19 cellular contexts compared by ENCODE assay signal in the genomic region with DNA sequence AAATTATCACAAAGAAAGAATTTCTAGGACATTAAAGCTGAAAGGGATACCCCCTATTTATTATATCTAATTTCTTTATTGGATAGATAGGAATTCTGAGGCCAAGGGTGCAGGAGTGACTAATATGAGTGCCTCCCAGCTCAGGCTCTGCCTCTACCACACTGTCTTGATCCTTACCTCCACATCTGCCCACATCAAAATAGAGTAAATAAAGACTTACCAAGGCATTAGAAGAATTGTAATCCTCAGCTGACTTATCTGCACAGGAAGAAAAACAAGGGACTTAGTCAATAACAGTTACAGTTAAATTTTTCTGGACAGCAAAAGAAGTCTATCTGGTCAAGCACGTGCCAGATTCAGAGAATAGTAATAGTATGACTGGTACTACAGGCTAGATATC.
DNase-seq lines count a peak whose midpoint lies in the region; ATAC-seq and TF ChIP-seq lines count a peak whose summit lies in the region.
"Had no signal": no experiment of that assay in that cellular context is flagged by ENCODE, and none has a peak within 500 bp of the region (broad histone marks: within the 10 kb centered on the region; RNA-seq: fewer than 3 reads in every experiment).

No MANE protein-coding gene starts in this region.

- POLR2A ChIA-PET in PC-3 (lab: Charles Lee; ENCODE audit: unreplicated experiment), result no interaction called here

- no peaks in the 10 kb centered on the region for H3K27me3 ChIP-seq in PC-3 (ENCODE audit: low read length)
- H3K27me3 ChIP-seq in colonic mucosa, result no peaks in the 10 kb centered on the region
- H3K27me3 ChIP-seq: esophagus squamous epithelium, heart right ventricle, suprapubic skin had no signal

- TF ChIP-seq CTCF in PC-3 (conservative IDR thresholded peaks at IDR 0.05; ENCODE audit: low read depth, low read length), result no peak
- TF ChIP-seq CTCF in colonic mucosa (IDR thresholded peaks at IDR 0.05), result no peak

- no peaks in the 10 kb centered on the region for H3K9me2 ChIP-seq in PC-3 (replicated peaks; ENCODE audit: low read length)

- H3K4me2 ChIP-seq in PC-3 (ENCODE audit: low read length), result peak overlapping the region; percentile 59
- H3K4me2 ChIP-seq: KMS-11 had no signal

- peak; percentile 50 for ATAC-seq in PC-3
- ATAC-seq: heart right ventricle had no signal

- no peaks in the 10 kb centered on the region for H3K79me2 ChIP-seq in PC-3 (ENCODE audit: low read length)

- intact Hi-C loops in PC-3 (cut with micrococcal nuclease), result loop anchor here (2.0 to 5.0 kb wide), 5 partner anchors 33 to 177 kb away; no protein-coding TSS in a partner anchor
- intact Hi-C loops in colonic mucosa (cut with DNase I), result no loop called here

- H3K4me1 ChIP-seq in PC-3 (ENCODE audit: insufficient read depth, low read length) (peaks cover 37% of the 10 kb centered on the region), colonic mucosa (no peaks in the 10 kb centered on the region)
- H3K4me1 ChIP-seq: suprapubic skin had no signal

- BruUV-seq in PC-3 (replicated peaks; lab: Mats Ljungman, UMichigan), result no TSS peak

- H3F3A ChIP-seq in PC-3 (ENCODE audit: low read length, unreplicated experiment), result no peaks in the 10 kb centered on the region

- H3K36me3 ChIP-seq in PC-3 (ENCODE audit: low read depth, low read length), result no peaks in the 10 kb centered on the region
- H3K36me3 ChIP-seq in colonic mucosa, result no peaks in the 10 kb centered on the region

- H3K9ac ChIP-seq in PC-3 (ENCODE audit: low read length), result no peak overlapping the region
- no peak overlapping the region for H3K9ac ChIP-seq in colonic mucosa (ENCODE audit: low read depth in 2 of 2, low read length in 2 of 2)
- H3K9ac ChIP-seq: KMS-11 had no signal

- CTCF ChIA-PET in PC-3 (lab: Charles Lee), result interaction anchor here (0.6 to 0.8 kb wide), 3 partner anchors 174 to 327 kb away, joined by 4 to 5 read pairs (median 4); no protein-coding TSS in a partner anchor

- H3K4me3 ChIP-seq in PC-3 (ENCODE audit: low read length), result no peak overlapping the region
- no peak overlapping the region for H3K4me3 ChIP-seq in colonic mucosa
- H3K4me3 ChIP-seq: esophagus squamous epithelium, heart right ventricle, suprapubic skin had no signal

- peak overlapping the region; percentile 76 for H3K27ac ChIP-seq in PC-3 (ENCODE audit: low read length)
- H3K27ac ChIP-seq in colonic mucosa, result peak overlapping the region; percentile 18
- H3K27ac ChIP-seq: heart right ventricle, KMS-11, suprapubic skin had no signal

- H3K9me3 ChIP-seq in PC-3 (ENCODE audit: low read length) (no peaks in the 10 kb centered on the region), colonic mucosa (no peaks in the 10 kb centered on the region)
- H3K9me3 ChIP-seq: esophagus squamous epithelium, heart right ventricle, suprapubic skin had no signal

- no peak overlapping the region for H2AFZ ChIP-seq in PC-3 (ENCODE audit: low read length)

- H4K20me1 ChIP-seq in PC-3 (ENCODE audit: low read length), result 0 out of 2 replicates have a peak, but pooled peaks cover 5% of the 10 kb centered on the region

- DNase-seq in HCEC 1CT (peak; percentile 9), PC-3 (peak; percentile 64), colonic mucosa (no peak), renal cortical epithelial cell (ENCODE audit: low read depth) (peak; percentile 27), nucleus accumbens (lab: John Stamatoyannopoulos, UW) (no peak), kidney tubule cell (ENCODE audit: low spot score) (no peak), UCSD-AML1 (lab: John Stamatoyannopoulos, UW; ENCODE audit: unreplicated experiment) (no peak)
- DNase-seq in activated CD8-positive, alpha-beta memory T cell treated with anti-CD3 and anti-CD28 coated beads, Interleukin-2, amount 50 U/mL, for 4 hours, result no peak
- DNase-seq: activated CD4-positive, alpha-beta T cell treated with anti-CD3 and anti-CD28 coated beads for 48 hours; CD4-positive, alpha-beta T cell; esophagus squamous epithelium; foreskin melanocyte; heart right ventricle; NCI-H1436; NCI-H2081 treated with DMSO at 0.1 percent for 48 hours; SIG-M5; stimulated activated naive CD4-positive, alpha-beta T cell had no signal

Comparison
In these comparisons a context has a peak if more than half of its experiments do, and no peak if none do; other contexts are left out.
1. DNase-seq: peak in HCEC 1CT (single experiment), PC-3 (single experiment) and renal cortical epithelial cell (single experiment); none in colonic mucosa (single experiment), nucleus accumbens (0 of 56), kidney tubule cell (single experiment), activated CD8-positive, alpha-beta memory T cell treated with anti-CD3 and anti-CD28 coated beads, Interleukin-2, amount 50 U/mL, for 4 hours (single experiment) and UCSD-AML1 (single experiment).